Comparison of ENCODE assay signal across 8 cellular contexts in genomic region chr6:166707045-166707444, GRCh38.
DNase-seq lines count a peak whose midpoint lies in the region; ATAC-seq and TF ChIP-seq lines count a peak whose summit lies in the region.

No MANE protein-coding gene starts in this region.

- no peak overlapping the region for H3K27ac ChIP-seq in MM.1S (ENCODE audit: low read length)

- no peaks in the 10 kb centered on the region for H3K79me2 ChIP-seq in MM.1S (ENCODE audit: low read length)

- H3K4me2 ChIP-seq in MM.1S (ENCODE audit: low read depth, low read length): no peak overlapping the region

- TF ChIP-seq CTCF in chondrocyte (IDR thresholded peaks at IDR 0.05) (peak; percentile 69), MM.1S (IDR thresholded peaks at IDR 0.05; ENCODE audit: low read length) (no peak)

- H3K9me3 Mint-ChIP-seq in chondrocyte (ENCODE audit: low read depth): peaks cover 8% of the 10 kb centered on the region

- H3K27me3 ChIP-seq in MM.1S (replicated peaks; ENCODE audit: insufficient read depth, low read length): no peaks in the 10 kb centered on the region

- no peak overlapping the region for H2AFZ ChIP-seq in MM.1S (ENCODE audit: low read length)

- ATAC-seq in GM18511 (IDR thresholded peaks at IDR 0.05; ENCODE audit: unreplicated experiment) (peak; percentile 78), HG03342 (IDR thresholded peaks at IDR 0.05; ENCODE audit: unreplicated experiment) (no peak)

- DNase-seq in Ammon's horn (ENCODE audit: low spot score) (peak; percentile 70), NCI-H510A treated with DMSO at 0.1 percent for 48 hours (lab: John Stamatoyannopoulos, UW) (peak; percentile 57), chondrocyte (ENCODE audit: low spot score) (no peak), medulla oblongata (ENCODE audit: extremely low spot score) (peak; percentile 75), MM.1S (no peak), epidermal melanocyte (ENCODE audit: insufficient read length, low spot score) (no peak)

- H3F3A ChIP-seq in MM.1S (ENCODE audit: insufficient read depth, low read length): no peaks in the 10 kb centered on the region

- no peaks in the 10 kb centered on the region for H3K9me2 ChIP-seq in MM.1S (replicated peaks; ENCODE audit: insufficient read depth, low read length)

- no peaks in the 10 kb centered on the region for H3K4me1 Mint-ChIP-seq in chondrocyte (ENCODE audit: low read depth)

- H3K9ac ChIP-seq in MM.1S (ENCODE audit: low read length): no peak overlapping the region

- no peaks in the 10 kb centered on the region for H3K36me3 ChIP-seq in MM.1S (replicated peaks; ENCODE audit: insufficient read depth, low read length)

- H3K4me3 Mint-ChIP-seq in chondrocyte (ENCODE audit: unreplicated experiment): no peak overlapping the region

- H3K4me3 ChIP-seq in MM.1S (ENCODE audit: low read length): no peak overlapping the region

- H3K27me3 Mint-ChIP-seq in chondrocyte (ENCODE audit: low read depth): peaks cover 3% of the 10 kb centered on the region

- no peaks in the 10 kb centered on the region for H4K20me1 ChIP-seq in MM.1S (ENCODE audit: insufficient read depth, low read length)

- H3K36me3 Mint-ChIP-seq in chondrocyte (ENCODE audit: low read depth): peaks cover 4% of the 10 kb centered on the region

- no peak overlapping the region for H3K27ac Mint-ChIP-seq in chondrocyte (ENCODE audit: unreplicated experiment)

- H3K4me1 ChIP-seq in MM.1S (ENCODE audit: low read length): no peaks in the 10 kb centered on the region

- H3K9me3 ChIP-seq in MM.1S (replicated peaks; ENCODE audit: insufficient read depth, low read length): no peaks in the 10 kb centered on the region

Comparison
In these comparisons a context has a peak if more than half of its experiments do, and no peak if none do; other contexts are left out.
1. DNase-seq: peak in Ammon's horn (single experiment), NCI-H510A treated with DMSO at 0.1 percent for 48 hours (single experiment) and medulla oblongata (single experiment); none in chondrocyte (single experiment), MM.1S (single experiment) and epidermal melanocyte (single experiment).